Comparison of ENCODE assay signal across 17 cellular contexts in the genomic region with DNA sequence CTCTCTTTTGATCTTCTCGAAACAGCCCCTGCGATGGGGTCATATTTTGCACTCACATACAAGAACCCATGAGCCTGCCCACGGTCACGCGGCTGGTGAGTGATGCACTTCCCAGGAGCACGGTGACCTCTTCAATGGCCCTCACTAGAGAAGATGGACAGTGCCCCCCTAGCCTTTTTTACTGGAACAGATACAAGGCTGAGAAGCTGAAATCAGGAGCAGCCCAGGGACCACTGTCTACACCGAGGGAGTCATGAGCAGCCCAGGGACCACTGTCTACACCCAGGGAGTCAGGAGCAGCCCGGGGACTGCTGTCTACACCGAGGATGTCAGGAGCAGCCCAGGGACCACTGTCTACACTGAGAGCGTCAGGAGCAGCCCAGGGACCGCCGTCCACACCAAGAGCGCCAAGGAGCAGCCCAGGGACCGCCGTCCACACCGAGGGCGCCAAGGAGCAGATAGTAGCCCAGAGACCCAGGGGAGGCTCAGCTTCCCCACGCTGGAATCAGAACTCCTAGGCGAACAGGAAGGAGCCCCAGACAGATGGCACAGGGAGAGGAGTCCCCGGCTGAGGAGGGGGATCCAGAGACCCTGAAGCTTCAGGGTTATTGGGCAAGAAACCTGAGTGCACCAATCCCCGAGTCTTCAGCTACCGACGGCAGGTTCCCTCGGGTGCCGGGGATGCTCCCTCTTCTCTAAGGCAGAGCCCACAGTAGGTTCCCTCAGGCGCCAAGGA. TPM values are rescaled to one million over a fixed set of nuclear protein-coding genes. Genes with fewer than 3 reads are reported as not detected.
DNase-seq lines count a peak whose midpoint lies in the region; ATAC-seq, FAIRE-seq and TF ChIP-seq lines count a peak whose summit lies in the region.
"Had no signal": no experiment of that assay in that cellular context is flagged by ENCODE, and none has a peak within 500 bp of the region (broad histone marks: within the 10 kb centered on the region; RNA-seq: fewer than 3 reads in every experiment).

No MANE protein-coding gene starts in this region.

- no peak overlapping the region for H3K4me3 ChIP-seq in BLaER1 treated with 17β-estradiol and CSF1 and Interleukin-3, amounts not matched to agents 10 nM and 100 nM
- H3K4me3 ChIP-seq: cardiac muscle cell, upper lobe of left lung had no signal

- no peaks in the 10 kb centered on the region for H3K27me3 Mint-ChIP-seq in activated CD4-positive, alpha-beta T cell treated with anti-CD3 and anti-CD28 coated beads, Interleukin-2, amount 10 ng/mL, durations not matched to agents 7 days and 5 days
- no peaks in the 10 kb centered on the region for H3K27me3 Mint-ChIP-seq in WTC11 (ENCODE audit: low read depth)
- H3K27me3 Mint-ChIP-seq in naive B cell: no peaks in the 10 kb centered on the region
- H3K27me3 Mint-ChIP-seq: activated CD8-positive, alpha-beta memory T cell treated with anti-CD3 and anti-CD28 coated beads, Interleukin-2, amount 10 ng/mL, durations not matched to agents 7 days and 5 days had no signal

- H4K20me1 ChIP-seq in BLaER1 treated with 17β-estradiol and CSF1 and Interleukin-3, amounts not matched to agents 10 nM and 100 nM: peaks cover 0 to 25% (median 5%) of the 10 kb centered on the region in 11 experiments; a peak in 6 of 22 replicates

- TF ChIP-seq POLR2A in GM12892 (IDR thresholded peaks at IDR 0.05; ENCODE audit: low read depth, low read length): no peak

- H3K4me1 Mint-ChIP-seq in activated CD4-positive, alpha-beta T cell treated with anti-CD3 and anti-CD28 coated beads, Interleukin-2, amount 10 ng/mL, durations not matched to agents 7 days and 5 days: peaks cover 61% of the 10 kb centered on the region
- peaks cover 9% of the 10 kb centered on the region for H3K4me1 Mint-ChIP-seq in WTC11
- H3K4me1 Mint-ChIP-seq in naive B cell: peaks cover 32 to 44% (median 34%) of the 10 kb centered on the region in 3 donors

- H3K27me3 ChIP-seq in BLaER1 treated with 17β-estradiol and CSF1 and Interleukin-3, amounts not matched to agents 10 nM and 100 nM: no peaks in the 10 kb centered on the region
- H3K27me3 ChIP-seq: cardiac muscle cell, upper lobe of left lung had no signal

- peaks cover 44 to 68% (median 58%) of the 10 kb centered on the region in 11 experiments for H3K36me3 ChIP-seq in BLaER1 treated with 17β-estradiol and CSF1 and Interleukin-3, amounts not matched to agents 10 nM and 100 nM

- H3K9ac ChIP-seq in BLaER1 treated with 17β-estradiol and CSF1 and Interleukin-3, amounts not matched to agents 10 nM and 100 nM: peak overlapping the region in 5 of 11 experiments; percentile 42 to 75 (median 70); a peak in 7 of 22 replicates

- in situ Hi-C loops in GM13976 (cut with MboI; ENCODE audit: low sequenced_read_pairs, unreplicated experiment): no loop called here

- H3K4me3 Mint-ChIP-seq in activated CD4-positive, alpha-beta T cell treated with anti-CD3 and anti-CD28 coated beads, Interleukin-2, amount 10 ng/mL, durations not matched to agents 7 days and 5 days: no peak overlapping the region
- H3K4me3 Mint-ChIP-seq in WTC11: no peak overlapping the region
- peak overlapping the region in 1 of 8 donors; percentile 3 for H3K4me3 Mint-ChIP-seq in naive B cell
- H3K4me3 Mint-ChIP-seq: activated CD8-positive, alpha-beta memory T cell treated with anti-CD3 and anti-CD28 coated beads, Interleukin-2, amount 10 ng/mL, durations not matched to agents 7 days and 5 days had no signal

- no peaks in the 10 kb centered on the region for H3K9me3 Mint-ChIP-seq in activated CD4-positive, alpha-beta T cell treated with anti-CD3 and anti-CD28 coated beads, Interleukin-2, amount 10 ng/mL, durations not matched to agents 7 days and 5 days
- H3K9me3 Mint-ChIP-seq in WTC11 (no peaks in the 10 kb centered on the region), naive B cell (no peaks in the 10 kb centered on the region)

- peak overlapping the region; percentile 89 to 100 (median 95); a peak in 21 of 22 replicates for H3K4me2 ChIP-seq in BLaER1 treated with 17β-estradiol and CSF1 and Interleukin-3, amounts not matched to agents 10 nM and 100 nM

- CTCF ChIA-PET in activated CD4-positive, alpha-beta T cell treated with anti-CD3 and anti-CD28 coated beads, Interleukin-2, amount 10 ng/mL, durations not matched to agents 7 days and 5 days (lab: Charles Lee): no interaction called here
- CTCF ChIA-PET in WTC11 (lab: Charles Lee): interaction anchor here (0.8 to 1.5 kb wide), 2 partner anchors 50 to 176 kb away, joined by 3 to 7 read pairs; no protein-coding TSS in a partner anchor

- no peaks in the 10 kb centered on the region for H3K9me3 ChIP-seq in BLaER1 treated with 17β-estradiol and CSF1 and Interleukin-3, amounts not matched to agents 10 nM and 100 nM (replicated peaks in 1 of 11)
- H3K9me3 ChIP-seq: upper lobe of left lung had no signal

- TF ChIP-seq CTCF in WTC11 (IDR thresholded peaks at IDR 0.05) (no peak), GM13976 (IDR thresholded peaks at IDR 0.05; ENCODE audit: borderline replicate concordance, control extremely low read depth, extremely low read depth, insufficient read depth, missing control alignments) (no peak)

- POLR2A ChIA-PET in activated CD4-positive, alpha-beta T cell treated with anti-CD3 and anti-CD28 coated beads, Interleukin-2, amount 10 ng/mL, durations not matched to agents 7 days and 5 days (lab: Charles Lee): no interaction called here
- POLR2A ChIA-PET in WTC11 (lab: Charles Lee): interaction anchor here (1.1 kb wide), 1 partner anchor 28 kb away, joined by 3 read pairs; no protein-coding TSS in a partner anchor

- peaks cover 47 to 97% (median 77%) of the 10 kb centered on the region in 10 experiments for H3K4me1 ChIP-seq in BLaER1 treated with 17β-estradiol and CSF1 and Interleukin-3, amounts not matched to agents 10 nM and 100 nM

- H3K27ac Mint-ChIP-seq in activated CD4-positive, alpha-beta T cell treated with anti-CD3 and anti-CD28 coated beads, Interleukin-2, amount 10 ng/mL, durations not matched to agents 7 days and 5 days: peak overlapping the region; percentile 96
- H3K27ac Mint-ChIP-seq in WTC11 (no peak overlapping the region), naive B cell (peak overlapping the region; percentile 78 to 99 (median 98))

- FAIRE-seq in GM12892 (lab: Jason Lieb, UNC): no peak
- FAIRE-seq: A204.1 had no signal

- H3K27ac ChIP-seq in BLaER1 treated with 17β-estradiol and CSF1 and Interleukin-3, amounts not matched to agents 10 nM and 100 nM: peak overlapping the region in 6 of 11 experiments; percentile 21 to 78 (median 70); a peak in 9 of 22 replicates
- H3K27ac ChIP-seq: cardiac muscle cell, upper lobe of left lung had no signal

- H3K36me3 Mint-ChIP-seq in activated CD4-positive, alpha-beta T cell treated with anti-CD3 and anti-CD28 coated beads, Interleukin-2, amount 10 ng/mL, durations not matched to agents 7 days and 5 days (ENCODE audit: low read depth): peaks cover 60% of the 10 kb centered on the region
- H3K36me3 Mint-ChIP-seq in WTC11: peaks cover 40% of the 10 kb centered on the region
- H3K36me3 Mint-ChIP-seq in naive B cell: peaks cover 4 to 19% of the 10 kb centered on the region in 2 donors

- DNase-seq in activated CD4-positive, alpha-beta T cell treated with anti-CD3 and anti-CD28 coated beads, Interleukin-2, amount 10 ng/mL, durations not matched to agents 7 days and 5 days: no peak
- no peak for DNase-seq in activated CD4-positive, alpha-beta T cell treated with anti-CD3 and anti-CD28 coated beads for 48 hours
- DNase-seq in WTC11 (ENCODE audit: low spot score): peak; percentile 0
- no peak for DNase-seq in naive B cell
- DNase-seq in GM13976 (ENCODE audit: low spot score): no peak
- no peak for DNase-seq in GM12892 (ENCODE audit: insufficient read length)
- DNase-seq: activated CD8-positive, alpha-beta memory T cell treated with anti-CD3 and anti-CD28 coated beads, Interleukin-2, amount 10 ng/mL, durations not matched to agents 7 days and 5 days; DND-41; effector CD4-positive, alpha-beta T cell; NCI-H226; stimulated activated naive CD4-positive, alpha-beta T cell treated with Interleukin-2 at 50 U/mL for 16 hours had no signal

- ATAC-seq in WTC11 (no peak), naive B cell (ENCODE audit: low read depth in 2 of 2) (no peak), GM18870 (IDR thresholded peaks at IDR 0.05; ENCODE audit: unreplicated experiment) (no peak)
- ATAC-seq: activated CD8-positive, alpha-beta memory T cell treated with anti-CD3 and anti-CD28 coated beads, Interleukin-2, amount 10 ng/mL, durations not matched to agents 7 days and 5 days had no signal

TF ChIP-seq in WTC11, 78 proteins besides CTCF, POLR2A, EP300 and RAD21 (continues in another document):
- TF ChIP-seq MYBL2 (CRISPR knock-in tag; IDR thresholded peaks at IDR 0.05) (no peak), ZNF423 (CRISPR knock-in tag; IDR thresholded peaks at IDR 0.05) (no peak)

RNA-seq across cellular contexts. Expression of a gene that starts 23.8 kb away (rescaled TPM):
- total RNA-seq in activated CD4-positive, alpha-beta T cell treated with anti-CD3 and anti-CD28 coated beads, Interleukin-2, amount 10 ng/mL, durations not matched to agents 7 days and 5 days: 10 to 100 TPM; 57.3 to 62.0 TPM
- total RNA-seq in WTC11 (2021): 22.9 to 29.5 TPM (median 26.4 TPM) in 3 replicates
- polyA plus RNA-seq in naive B cell (ENCODE audit: low read depth in 6 of 6): 10 to 100 TPM; 30.0 to 43.6 (median 33.9) TPM
- polyA plus RNA-seq in GM12892 (2012; ENCODE audit: missing spikeins): 17.1 TPM

RNA-seq across cellular contexts. Expression of a gene that starts 54.1 kb away (rescaled TPM):
- not detected for total RNA-seq in activated CD4-positive, alpha-beta T cell treated with anti-CD3 and anti-CD28 coated beads, Interleukin-2, amount 10 ng/mL, durations not matched to agents 7 days and 5 days
- 0.41 to 0.76 TPM (median 0.46 TPM) in 3 replicates for total RNA-seq in WTC11 (2021)
- not detected for polyA plus RNA-seq in naive B cell (ENCODE audit: low read depth in 6 of 6)
- 0.40 TPM for polyA plus RNA-seq in GM12892 (2012; ENCODE audit: missing spikeins)
- total RNA-seq: activated CD8-positive, alpha-beta memory T cell treated with anti-CD3 and anti-CD28 coated beads, Interleukin-2, amount 10 ng/mL, durations not matched to agents 7 days and 5 days had no signal
- polyA plus RNA-seq: neural cell had no signal
